In the genomic region with DNA sequence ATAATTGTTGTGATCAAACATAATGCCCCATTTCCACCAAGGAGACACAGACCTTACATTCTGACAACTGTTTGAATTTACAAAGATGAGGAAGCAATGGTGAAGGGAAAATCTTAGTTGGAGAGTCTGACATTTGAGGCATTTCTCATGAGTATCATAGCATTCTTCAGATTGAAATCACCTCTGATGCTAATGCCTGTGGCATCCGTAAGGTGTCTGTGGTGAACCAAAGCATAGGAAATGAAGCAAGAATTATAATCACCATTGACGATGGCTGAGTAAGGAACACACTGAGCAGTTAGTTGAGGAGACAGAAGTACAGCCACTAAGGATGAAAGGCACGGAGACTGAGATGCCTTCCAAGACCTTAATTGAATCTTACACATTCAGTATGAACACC, we compare ENCODE assay signal across 1 cellular context.
TF ChIP-seq lines count a peak whose summit lies in the region.

No MANE protein-coding gene starts in this region.

TF ChIP-seq in GM23338, 12 proteins besides CTCF, POLR2A, EP300 and RAD21 (continued from another document):
- TF ChIP-seq, protein P1, sequence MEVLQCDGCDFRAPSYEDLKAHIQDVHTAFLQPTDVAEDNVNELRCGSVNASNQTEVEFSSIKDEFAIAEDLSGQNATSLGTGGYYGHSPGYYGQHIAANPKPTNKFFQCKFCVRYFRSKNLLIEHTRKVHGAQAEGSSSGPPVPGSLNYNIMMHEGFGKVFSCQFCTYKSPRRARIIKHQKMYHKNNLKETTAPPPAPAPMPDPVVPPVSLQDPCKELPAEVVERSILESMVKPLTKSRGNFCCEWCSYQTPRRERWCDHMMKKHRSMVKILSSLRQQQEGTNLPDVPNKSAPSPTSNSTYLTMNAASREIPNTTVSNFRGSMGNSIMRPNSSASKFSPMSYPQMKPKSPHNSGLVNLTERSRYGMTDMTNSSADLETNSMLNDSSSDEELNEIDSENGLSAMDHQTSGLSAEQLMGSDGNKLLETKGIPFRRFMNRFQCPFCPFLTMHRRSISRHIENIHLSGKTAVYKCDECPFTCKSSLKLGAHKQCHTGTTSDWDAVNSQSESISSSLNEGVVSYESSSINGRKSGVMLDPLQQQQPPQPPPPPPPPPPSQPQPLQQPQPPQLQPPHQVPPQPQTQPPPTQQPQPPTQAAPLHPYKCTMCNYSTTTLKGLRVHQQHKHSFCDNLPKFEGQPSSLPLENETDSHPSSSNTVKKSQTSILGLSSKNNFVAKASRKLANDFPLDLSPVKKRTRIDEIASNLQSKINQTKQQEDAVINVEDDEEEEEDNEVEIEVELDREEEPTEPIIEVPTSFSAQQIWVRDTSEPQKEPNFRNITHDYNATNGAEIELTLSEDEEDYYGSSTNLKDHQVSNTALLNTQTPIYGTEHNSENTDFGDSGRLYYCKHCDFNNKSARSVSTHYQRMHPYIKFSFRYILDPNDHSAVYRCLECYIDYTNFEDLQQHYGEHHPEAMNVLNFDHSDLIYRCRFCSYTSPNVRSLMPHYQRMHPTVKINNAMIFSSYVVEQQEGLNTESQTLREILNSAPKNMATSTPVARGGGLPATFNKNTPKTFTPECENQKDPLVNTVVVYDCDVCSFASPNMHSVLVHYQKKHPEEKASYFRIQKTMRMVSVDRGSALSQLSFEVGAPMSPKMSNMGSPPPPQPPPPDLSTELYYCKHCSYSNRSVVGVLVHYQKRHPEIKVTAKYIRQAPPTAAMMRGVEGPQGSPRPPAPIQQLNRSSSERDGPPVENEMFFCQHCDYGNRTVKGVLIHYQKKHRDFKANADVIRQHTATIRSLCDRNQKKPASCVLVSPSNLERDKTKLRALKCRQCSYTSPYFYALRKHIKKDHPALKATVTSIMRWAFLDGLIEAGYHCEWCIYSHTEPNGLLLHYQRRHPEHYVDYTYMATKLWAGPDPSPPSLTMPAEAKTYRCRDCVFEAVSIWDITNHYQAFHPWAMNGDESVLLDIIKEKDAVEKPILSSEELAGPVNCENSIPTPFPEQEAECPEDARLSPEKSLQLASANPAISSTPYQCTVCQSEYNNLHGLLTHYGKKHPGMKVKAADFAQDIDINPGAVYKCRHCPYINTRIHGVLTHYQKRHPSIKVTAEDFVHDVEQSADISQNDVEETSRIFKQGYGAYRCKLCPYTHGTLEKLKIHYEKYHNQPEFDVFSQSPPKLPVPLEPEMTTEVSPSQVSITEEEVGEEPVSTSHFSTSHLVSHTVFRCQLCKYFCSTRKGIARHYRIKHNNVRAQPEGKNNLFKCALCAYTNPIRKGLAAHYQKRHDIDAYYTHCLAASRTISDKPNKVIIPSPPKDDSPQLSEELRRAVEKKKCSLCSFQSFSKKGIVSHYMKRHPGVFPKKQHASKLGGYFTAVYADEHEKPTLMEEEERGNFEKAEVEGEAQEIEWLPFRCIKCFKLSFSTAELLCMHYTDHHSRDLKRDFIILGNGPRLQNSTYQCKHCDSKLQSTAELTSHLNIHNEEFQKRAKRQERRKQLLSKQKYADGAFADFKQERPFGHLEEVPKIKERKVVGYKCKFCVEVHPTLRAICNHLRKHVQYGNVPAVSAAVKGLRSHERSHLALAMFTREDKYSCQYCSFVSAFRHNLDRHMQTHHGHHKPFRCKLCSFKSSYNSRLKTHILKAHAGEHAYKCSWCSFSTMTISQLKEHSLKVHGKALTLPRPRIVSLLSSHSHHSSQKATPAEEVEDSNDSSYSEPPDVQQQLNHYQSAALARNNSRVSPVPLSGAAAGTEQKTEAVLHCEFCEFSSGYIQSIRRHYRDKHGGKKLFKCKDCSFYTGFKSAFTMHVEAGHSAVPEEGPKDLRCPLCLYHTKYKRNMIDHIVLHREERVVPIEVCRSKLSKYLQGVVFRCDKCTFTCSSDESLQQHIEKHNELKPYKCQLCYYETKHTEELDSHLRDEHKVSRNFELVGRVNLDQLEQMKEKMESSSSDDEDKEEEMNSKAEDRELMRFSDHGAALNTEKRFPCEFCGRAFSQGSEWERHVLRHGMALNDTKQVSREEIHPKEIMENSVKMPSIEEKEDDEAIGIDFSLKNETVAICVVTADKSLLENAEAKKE (CRISPR knock-in tag; IDR thresholded peaks at IDR 0.05): no peak
- TF ChIP-seq NANOG (IDR thresholded peaks at IDR 0.05; ENCODE audit: borderline replicate concordance): no peak
- TF ChIP-seq JUNB (IDR thresholded peaks at IDR 0.05; ENCODE audit: unreplicated experiment): no peak
- no peak for TF ChIP-seq ZNF114 (CRISPR knock-in tag; IDR thresholded peaks at IDR 0.05)
- TF ChIP-seq EZH2 (IDR thresholded peaks at IDR 0.05; ENCODE audit: low read depth, unreplicated experiment): no peak
- no peak for TF ChIP-seq EZH2phosphoT487 (IDR thresholded peaks at IDR 0.05; ENCODE audit: unreplicated experiment)
- TF ChIP-seq POLR2AphosphoS5 (IDR thresholded peaks at IDR 0.05; ENCODE audit: low read depth): no peak
TF ChIP-seq in GM23338: peak in this region for 0.
